Comparison of ENCODE assay signal across 2 cellular contexts in genomic region chr17:8698142-8699050, GRCh38.
TF ChIP-seq lines count a peak whose summit lies in the region.

No MANE protein-coding gene starts in this region.

TF ChIP-seq in liver, 16 proteins besides CTCF, POLR2A, EP300 and RAD21:
- TF ChIP-seq SP1 (IDR thresholded peaks at IDR 0.05): no peak
- TF ChIP-seq RXRA (IDR thresholded peaks at IDR 0.05): no peak
- TF ChIP-seq NR2F2 (IDR thresholded peaks at IDR 0.05): peak; percentile 44
- no peak for TF ChIP-seq ATF3 (IDR thresholded peaks at IDR 0.05)
- no peak for TF ChIP-seq FOXA2 (IDR thresholded peaks at IDR 0.05)
- no peak for TF ChIP-seq HNF4G (IDR thresholded peaks at IDR 0.05)
- TF ChIP-seq, protein P1, sequence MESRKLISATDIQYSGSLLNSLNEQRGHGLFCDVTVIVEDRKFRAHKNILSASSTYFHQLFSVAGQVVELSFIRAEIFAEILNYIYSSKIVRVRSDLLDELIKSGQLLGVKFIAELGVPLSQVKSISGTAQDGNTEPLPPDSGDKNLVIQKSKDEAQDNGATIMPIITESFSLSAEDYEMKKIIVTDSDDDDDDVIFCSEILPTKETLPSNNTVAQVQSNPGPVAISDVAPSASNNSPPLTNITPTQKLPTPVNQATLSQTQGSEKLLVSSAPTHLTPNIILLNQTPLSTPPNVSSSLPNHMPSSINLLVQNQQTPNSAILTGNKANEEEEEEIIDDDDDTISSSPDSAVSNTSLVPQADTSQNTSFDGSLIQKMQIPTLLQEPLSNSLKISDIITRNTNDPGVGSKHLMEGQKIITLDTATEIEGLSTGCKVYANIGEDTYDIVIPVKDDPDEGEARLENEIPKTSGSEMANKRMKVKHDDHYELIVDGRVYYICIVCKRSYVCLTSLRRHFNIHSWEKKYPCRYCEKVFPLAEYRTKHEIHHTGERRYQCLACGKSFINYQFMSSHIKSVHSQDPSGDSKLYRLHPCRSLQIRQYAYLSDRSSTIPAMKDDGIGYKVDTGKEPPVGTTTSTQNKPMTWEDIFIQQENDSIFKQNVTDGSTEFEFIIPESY (IDR thresholded peaks at IDR 0.05): no peak
- no peak for TF ChIP-seq MAX (IDR thresholded peaks at IDR 0.05)
- peak in 1 of 2 donors; percentile 62 for TF ChIP-seq EGR1 (IDR thresholded peaks at IDR 0.05; ENCODE audit: low read depth in 2 of 2)

TF ChIP-seq in HepG2, 621 proteins besides CTCF, POLR2A, EP300 and RAD21:
- TF ChIP-seq ZNF441 (CRISPR knock-in tag; IDR thresholded peaks at IDR 0.05; ENCODE audit: borderline replicate concordance): no peak
- TF ChIP-seq ZFAT (CRISPR knock-in tag; conservative IDR thresholded peaks at IDR 0.05): no peak
- TF ChIP-seq LCORL (IDR thresholded peaks at IDR 0.05): no peak
- TF ChIP-seq LCORL (CRISPR knock-in tag; IDR thresholded peaks at IDR 0.05): no peak
- TF ChIP-seq, protein P2, sequence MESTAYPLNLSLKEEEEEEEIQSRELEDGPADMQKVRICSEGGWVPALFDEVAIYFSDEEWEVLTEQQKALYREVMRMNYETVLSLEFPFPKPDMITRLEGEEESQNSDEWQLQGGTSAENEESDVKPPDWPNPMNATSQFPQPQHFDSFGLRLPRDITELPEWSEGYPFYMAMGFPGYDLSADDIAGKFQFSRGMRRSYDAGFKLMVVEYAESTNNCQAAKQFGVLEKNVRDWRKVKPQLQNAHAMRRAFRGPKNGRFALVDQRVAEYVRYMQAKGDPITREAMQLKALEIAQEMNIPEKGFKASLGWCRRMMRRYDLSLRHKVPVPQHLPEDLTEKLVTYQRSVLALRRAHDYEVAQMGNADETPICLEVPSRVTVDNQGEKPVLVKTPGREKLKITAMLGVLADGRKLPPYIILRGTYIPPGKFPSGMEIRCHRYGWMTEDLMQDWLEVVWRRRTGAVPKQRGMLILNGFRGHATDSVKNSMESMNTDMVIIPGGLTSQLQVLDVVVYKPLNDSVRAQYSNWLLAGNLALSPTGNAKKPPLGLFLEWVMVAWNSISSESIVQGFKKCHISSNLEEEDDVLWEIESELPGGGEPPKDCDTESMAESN (CRISPR knock-in tag; conservative IDR thresholded peaks at IDR 0.05): no peak
- no peak for TF ChIP-seq ZFP36L1 (CRISPR knock-in tag; IDR thresholded peaks at IDR 0.05)
- TF ChIP-seq SATB2 (CRISPR knock-in tag; IDR thresholded peaks at IDR 0.05): no peak
- no peak for TF ChIP-seq ZNF101 (CRISPR knock-in tag; IDR thresholded peaks at IDR 0.05; ENCODE audit: borderline replicate concordance, low read depth)
- TF ChIP-seq ISL2 (CRISPR knock-in tag; IDR thresholded peaks at IDR 0.05): no peak
- TF ChIP-seq KLF9 (CRISPR knock-in tag; IDR thresholded peaks at IDR 0.05; ENCODE audit: low read depth): no peak
- no peak for TF ChIP-seq TCF7 (IDR thresholded peaks at IDR 0.05; ENCODE audit: low read depth)
- TF ChIP-seq, protein P3, sequence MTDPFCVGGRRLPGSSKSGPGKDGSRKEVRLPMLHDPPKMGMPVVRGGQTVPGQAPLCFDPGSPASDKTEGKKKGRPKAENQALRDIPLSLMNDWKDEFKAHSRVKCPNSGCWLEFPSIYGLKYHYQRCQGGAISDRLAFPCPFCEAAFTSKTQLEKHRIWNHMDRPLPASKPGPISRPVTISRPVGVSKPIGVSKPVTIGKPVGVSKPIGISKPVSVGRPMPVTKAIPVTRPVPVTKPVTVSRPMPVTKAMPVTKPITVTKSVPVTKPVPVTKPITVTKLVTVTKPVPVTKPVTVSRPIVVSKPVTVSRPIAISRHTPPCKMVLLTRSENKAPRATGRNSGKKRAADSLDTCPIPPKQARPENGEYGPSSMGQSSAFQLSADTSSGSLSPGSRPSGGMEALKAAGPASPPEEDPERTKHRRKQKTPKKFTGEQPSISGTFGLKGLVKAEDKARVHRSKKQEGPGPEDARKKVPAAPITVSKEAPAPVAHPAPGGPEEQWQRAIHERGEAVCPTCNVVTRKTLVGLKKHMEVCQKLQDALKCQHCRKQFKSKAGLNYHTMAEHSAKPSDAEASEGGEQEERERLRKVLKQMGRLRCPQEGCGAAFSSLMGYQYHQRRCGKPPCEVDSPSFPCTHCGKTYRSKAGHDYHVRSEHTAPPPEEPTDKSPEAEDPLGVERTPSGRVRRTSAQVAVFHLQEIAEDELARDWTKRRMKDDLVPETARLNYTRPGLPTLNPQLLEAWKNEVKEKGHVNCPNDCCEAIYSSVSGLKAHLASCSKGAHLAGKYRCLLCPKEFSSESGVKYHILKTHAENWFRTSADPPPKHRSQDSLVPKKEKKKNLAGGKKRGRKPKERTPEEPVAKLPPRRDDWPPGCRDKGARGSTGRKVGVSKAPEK (CRISPR knock-in tag; IDR thresholded peaks at IDR 0.05; ENCODE audit: borderline replicate concordance): no peak
- TF ChIP-seq, protein P4, sequence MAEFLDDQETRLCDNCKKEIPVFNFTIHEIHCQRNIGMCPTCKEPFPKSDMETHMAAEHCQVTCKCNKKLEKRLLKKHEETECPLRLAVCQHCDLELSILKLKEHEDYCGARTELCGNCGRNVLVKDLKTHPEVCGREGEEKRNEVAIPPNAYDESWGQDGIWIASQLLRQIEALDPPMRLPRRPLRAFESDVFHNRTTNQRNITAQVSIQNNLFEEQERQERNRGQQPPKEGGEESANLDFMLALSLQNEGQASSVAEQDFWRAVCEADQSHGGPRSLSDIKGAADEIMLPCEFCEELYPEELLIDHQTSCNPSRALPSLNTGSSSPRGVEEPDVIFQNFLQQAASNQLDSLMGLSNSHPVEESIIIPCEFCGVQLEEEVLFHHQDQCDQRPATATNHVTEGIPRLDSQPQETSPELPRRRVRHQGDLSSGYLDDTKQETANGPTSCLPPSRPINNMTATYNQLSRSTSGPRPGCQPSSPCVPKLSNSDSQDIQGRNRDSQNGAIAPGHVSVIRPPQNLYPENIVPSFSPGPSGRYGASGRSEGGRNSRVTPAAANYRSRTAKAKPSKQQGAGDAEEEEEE (CRISPR knock-in tag; IDR thresholded peaks at IDR 0.05; ENCODE audit: borderline replicate concordance): no peak
- no peak for TF ChIP-seq KDM6A (CRISPR knock-in tag; IDR thresholded peaks at IDR 0.05; ENCODE audit: low read depth)
- TF ChIP-seq ZFYVE20 (CRISPR knock-in tag; IDR thresholded peaks at IDR 0.05; ENCODE audit: borderline replicate concordance, low read depth): no peak
- TF ChIP-seq TOE1 (CRISPR knock-in tag; IDR thresholded peaks at IDR 0.05): no peak
- no peak for TF ChIP-seq YY1 (IDR thresholded peaks at IDR 0.05; ENCODE audit: insufficient read depth, insufficient replicate concordance, low read depth, low read length)
- no peak for TF ChIP-seq KAT2B (IDR thresholded peaks at IDR 0.05; ENCODE audit: borderline replicate concordance, low read depth, low read length)
- TF ChIP-seq ZNF850 (CRISPR knock-in tag; conservative IDR thresholded peaks at IDR 0.05): no peak
- no peak for TF ChIP-seq SYNCRIP (IDR thresholded peaks at IDR 0.05; ENCODE audit: insufficient read depth, low read depth, low read length)
